8 cellular contexts compared by ENCODE assay signal in the genomic region with DNA sequence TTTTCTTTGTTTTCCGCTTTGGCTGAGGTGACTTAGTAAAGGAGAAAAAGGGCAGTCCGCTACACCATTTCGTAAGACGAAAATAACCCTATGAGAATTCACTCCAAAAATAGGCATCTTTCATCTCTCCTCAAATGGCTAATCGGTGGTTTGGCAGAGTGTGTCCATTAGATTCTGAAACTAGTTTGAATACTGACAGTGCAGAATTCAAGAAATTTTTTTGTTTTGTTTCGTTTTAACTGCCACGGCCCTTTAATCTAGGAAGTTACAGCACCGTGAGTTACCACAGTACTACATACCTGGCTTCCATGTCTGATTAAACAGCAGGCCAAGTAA.
DNase-seq lines count a peak whose midpoint lies in the region; ATAC-seq and TF ChIP-seq lines count a peak whose summit lies in the region.

No MANE protein-coding gene starts in this region.

- H3K36me3 Mint-ChIP-seq in T-cell, result no peaks in the 10 kb centered on the region
- no peaks in the 10 kb centered on the region for H3K36me3 Mint-ChIP-seq in neural crest cell (ENCODE audit: low read depth)

- peak overlapping the region; percentile 85 for H2AFZ ChIP-seq in fibroblast of lung (ENCODE audit: low read length)

- peaks cover 3% of the 10 kb centered on the region for H3K27me3 ChIP-seq in fibroblast of lung (ENCODE audit: control insufficient read depth, insufficient read depth, low read length)

- H3K36me3 ChIP-seq in fibroblast of lung (ENCODE audit: control insufficient read depth, insufficient read depth, low read length), result no peaks in the 10 kb centered on the region

- POLR2A ChIA-PET in T-cell (lab: Charles Lee), result no interaction called here

- ATAC-seq in GM19397 (IDR thresholded peaks at IDR 0.05; ENCODE audit: unreplicated experiment) (peak; percentile 42), HG03432 (IDR thresholded peaks at IDR 0.05; ENCODE audit: unreplicated experiment) (peak; percentile 75), T-cell (replicated peaks in 1 of 4) (peak in 3 of 4 experiments; percentile 0 to 25 (median 2))

- CTCF ChIA-PET in T-cell (lab: Charles Lee), result no interaction called here

- TF ChIP-seq CTCF in fibroblast of lung (conservative IDR thresholded peaks at IDR 0.05 in 1 of 2, IDR thresholded peaks at IDR 0.05 in 1 of 2; ENCODE audit: low read depth in 1 of 2, low read length in 2 of 2) (no peak), neural crest cell (conservative IDR thresholded peaks at IDR 0.05) (no peak)

- peaks cover 0 to 17% (median 12%) of the 10 kb centered on the region in 3 donors for H3K4me1 Mint-ChIP-seq in T-cell
- peaks cover 37% of the 10 kb centered on the region for H3K4me1 Mint-ChIP-seq in neural crest cell

- H3K27me3 Mint-ChIP-seq in T-cell (no peaks in the 10 kb centered on the region), neural crest cell (ENCODE audit: low read depth) (peaks cover 11% of the 10 kb centered on the region)

- H3K79me2 ChIP-seq in fibroblast of lung (ENCODE audit: control insufficient read depth, insufficient read depth, low read length), result peaks cover 33% of the 10 kb centered on the region

- DNase-seq in ELR (ENCODE audit: low read depth) (peak; percentile 54), T-cell (peak in 3 of 34 experiments; percentile 1 to 29 (median 2)), fibroblast of lung (ENCODE audit: low read depth in 2 of 2) (peak; percentile 85 to 88), neural crest cell (ENCODE audit: low read depth, low spot score) (no peak), ureter (ENCODE audit: low spot score) (no peak)
- no peak for DNase-seq in stimulated activated CD4-positive, alpha-beta T cell treated with anti-CD3 and anti-CD28 coated beads, Interleukin-4, amount 100 ng/mL, for 1 hour

- H3K4me3 Mint-ChIP-seq in T-cell (peak overlapping the region; percentile 96 to 98 (median 97)), neural crest cell (peak overlapping the region; percentile 94)

- peak overlapping the region; percentile 99 for H3K27ac ChIP-seq in fibroblast of lung (ENCODE audit: insufficient read depth, low read length)

- no peaks in the 10 kb centered on the region for H3K9me3 ChIP-seq in fibroblast of lung (ENCODE audit: control insufficient read depth, insufficient read depth, low read depth, low read length)

- peak overlapping the region; percentile 91 for H3K9ac ChIP-seq in fibroblast of lung (ENCODE audit: insufficient read depth, low read length)

- peak overlapping the region; percentile 76 to 99 (median 84) for H3K4me3 ChIP-seq in fibroblast of lung (replicated peaks in 1 of 4; ENCODE audit: control extremely low read depth in 1 of 4, insufficient read depth in 1 of 4, low read depth in 3 of 4, low read length in 4 of 4)

- no peaks in the 10 kb centered on the region for H4K20me1 ChIP-seq in fibroblast of lung (ENCODE audit: control insufficient read depth, extremely low read depth, insufficient read depth, low read length)

- peak overlapping the region; percentile 94 for H3K4me2 ChIP-seq in fibroblast of lung (ENCODE audit: extremely low read depth, insufficient read depth, low read length)

- H3K9me3 Mint-ChIP-seq in T-cell (no peaks in the 10 kb centered on the region), neural crest cell (no peaks in the 10 kb centered on the region)

- no peaks in the 10 kb centered on the region for H3K4me1 ChIP-seq in fibroblast of lung (ENCODE audit: control insufficient read depth, extremely low read depth, insufficient read depth, low read length)

- H3K27ac Mint-ChIP-seq in T-cell (peak overlapping the region; percentile 87 to 92), neural crest cell (ENCODE audit: unreplicated experiment) (peak overlapping the region; percentile 98)

Comparison
In these comparisons a context has a peak if more than half of its experiments do, and no peak if none do; other contexts are left out.
1. DNase-seq: peak in ELR (single experiment) and fibroblast of lung (2 of 2); none in neural crest cell (single experiment), ureter (single experiment) and stimulated activated CD4-positive, alpha-beta T cell treated with anti-CD3 and anti-CD28 coated beads, Interleukin-4, amount 100 ng/mL, for 1 hour (single experiment).
2. ATAC-seq: peak in every context shown above with its lines; median percentile 75 in HG03432; 42 in GM19397; 2 in T-cell.